33 cellular contexts compared by ENCODE assay signal in genomic region chr11:127737499-127737898, GRCh38.
"Had no signal": no experiment of that assay in that cellular context is flagged by ENCODE, and none has a peak within 500 bp of the region (broad histone marks: within the 10 kb centered on the region; RNA-seq: fewer than 3 reads in every experiment).

No MANE protein-coding gene starts in this region.

- ATAC-seq: natural killer cell; psoas muscle; right cardiac atrium; sciatic nerve; stimulated activated memory B cell treated with anti-CD40 and anti-IgM and Interleukin-4, amounts not matched to agents 10 μg/mL and 1 μg/mL and 100 μg/mL, for 72 hours; stimulated activated naive CD8-positive, alpha-beta T cell treated with anti-CD3 and anti-CD28 coated beads, Interleukin-15, amount 100 ng/mL, for 72 hours; stimulated activated naive CD8-positive, alpha-beta T cell treated with anti-CD3 and anti-CD28 coated beads, Interleukin-15, Interleukin-2, amounts not matched to agents 100 U/mL and 50 U/mL, for 24 hours; upper lobe of right lung had no signal

- H3K27me3 Mint-ChIP-seq: naive B cell; stimulated activated memory B cell treated with anti-CD40 and anti-IgM and Interleukin-4, amounts not matched to agents 10 μg/mL and 1 μg/mL and 100 μg/mL, for 72 hours; stimulated activated naive CD8-positive, alpha-beta T cell treated with anti-CD3 and anti-CD28 coated beads, Interleukin-15, amount 100 ng/mL, for 72 hours had no signal

- H3K9ac ChIP-seq: parathyroid adenoma had no signal

- H3K36me3 ChIP-seq: neutrophil, ovary, spleen, suprapubic skin, tibial artery, transverse colon, upper lobe of right lung, uterus had no signal

- H3K9me3 Mint-ChIP-seq: natural killer cell; nephron progenitor cell; neural crest cell; stimulated activated naive CD8-positive, alpha-beta T cell treated with anti-CD3 and anti-CD28 coated beads, Interleukin-15, amount 100 ng/mL, for 72 hours; type B pancreatic cell had no signal

- H3K36me3 Mint-ChIP-seq: naive B cell; stimulated activated memory B cell treated with anti-CD40 and anti-IgM and Interleukin-4, amounts not matched to agents 10 μg/mL and 1 μg/mL and 100 μg/mL, for 72 hours; type B pancreatic cell had no signal

- H3K4me3 ChIP-seq: ovary, psoas muscle, skin epidermis, smooth muscle cell, spleen, suprapubic skin, testis, tibial artery, transverse colon, upper lobe of right lung, uterus had no signal

- H3K9me3 ChIP-seq: neutrophil, ovary, psoas muscle, spleen, suprapubic skin, testis, tibial artery, transverse colon, upper lobe of right lung, uterus had no signal

- H3K27ac Mint-ChIP-seq: naive B cell; natural killer cell; nephron progenitor cell; progenitor cell of endocrine pancreas; stimulated activated memory B cell treated with anti-CD40 and anti-IgM and Interleukin-4, amounts not matched to agents 10 μg/mL and 1 μg/mL and 100 μg/mL, for 72 hours; stimulated activated naive CD8-positive, alpha-beta T cell treated with anti-CD3 and anti-CD28 coated beads, Interleukin-15, amount 100 ng/mL, for 72 hours; type B pancreatic cell had no signal

- DNase-seq: naive B cell; natural killer cell; nephron progenitor cell; nucleus accumbens; ovary; posterior cingulate gyrus; psoas muscle; right cardiac atrium; spleen; stimulated activated CD4-positive, alpha-beta T cell treated with anti-CD3 and anti-CD28 coated beads, Interleukin-12 subunit alpha, Interleukin-12 subunit beta, amount 100 ng/mL, for 4 hours; stimulated activated CD4-positive, alpha-beta T cell treated with anti-CD3 and anti-CD28 coated beads, Interleukin-1b, Interleukin-23, amount 100 ng/mL, for 48 hours; stimulated activated CD4-positive, alpha-beta T cell treated with anti-CD3 and anti-CD28 coated beads, Interleukin-4, amount 100 ng/mL, for 1 hour; stimulated activated CD4-positive, alpha-beta T cell treated with anti-CD3 and anti-CD28 coated beads, Interleukin-4, amount 100 ng/mL, for 4 hours; stimulated activated CD8-positive, alpha-beta memory T cell treated with anti-CD3 and anti-CD28 coated beads, Interleukin-4, amount 100 ng/mL, for 48 hours; stimulated activated naive CD4-positive, alpha-beta T cell; stimulated activated naive CD8-positive, alpha-beta T cell treated with anti-CD3 and anti-CD28 coated beads, Interleukin-15, amount 100 ng/mL, for 72 hours; stimulated activated naive CD8-positive, alpha-beta T cell treated with anti-CD3 and anti-CD28 coated beads, Interleukin-15, Interleukin-2, amounts not matched to agents 100 U/mL and 50 U/mL, for 24 hours; substantia nigra; testis; tibial artery; transverse colon; upper lobe of right lung; uterus had no signal

- H3K4me1 Mint-ChIP-seq: naive B cell; natural killer cell; stimulated activated memory B cell treated with anti-CD40 and anti-IgM and Interleukin-4, amounts not matched to agents 10 μg/mL and 1 μg/mL and 100 μg/mL, for 72 hours; stimulated activated naive CD8-positive, alpha-beta T cell treated with anti-CD3 and anti-CD28 coated beads, Interleukin-15, amount 100 ng/mL, for 72 hours had no signal

- H3K4me2 ChIP-seq: smooth muscle cell had no signal

- H3K4me1 ChIP-seq: parathyroid adenoma, psoas muscle, spleen, suprapubic skin, testis, tibial artery, transverse colon, upper lobe of right lung, uterus had no signal

- H3K79me2 ChIP-seq: parathyroid adenoma had no signal

- H2AFZ ChIP-seq: parathyroid adenoma had no signal

- H3K27me3 ChIP-seq: neutrophil, ovary, spleen, suprapubic skin, testis, tibial artery, transverse colon, upper lobe of right lung, uterus had no signal

- H3K4me3 Mint-ChIP-seq: naive B cell; natural killer cell; nephron progenitor cell; neural crest cell; stimulated activated memory B cell treated with anti-CD40 and anti-IgM and Interleukin-4, amounts not matched to agents 10 μg/mL and 1 μg/mL and 100 μg/mL, for 72 hours; stimulated activated naive CD8-positive, alpha-beta T cell treated with anti-CD3 and anti-CD28 coated beads, Interleukin-15, amount 100 ng/mL, for 72 hours; type B pancreatic cell had no signal

- H3K27ac ChIP-seq: neutrophil, ovary, parathyroid adenoma, psoas muscle, spleen, suprapubic skin, testis, tibial artery, transverse colon, upper lobe of right lung had no signal
